27 cellular contexts compared by ENCODE assay signal in genomic region chr5:69252437-69252836, GRCh38.
"Had no signal": no experiment of that assay in that cellular context is flagged by ENCODE, and none has a peak within 500 bp of the region (broad histone marks: within the 10 kb centered on the region; RNA-seq: fewer than 3 reads in every experiment).

No MANE protein-coding gene starts in this region.

- H3K27ac Mint-ChIP-seq: activated naive CD8-positive, alpha-beta T cell; T-helper 1 cell treated with Interleukin-12 subunit alpha and Interleukin-12 subunit beta and Interleukin-4 antibody, amounts not matched to agents 30 μg/mL and 1 μg/mL, for 36 hours had no signal

- H3K4me3 Mint-ChIP-seq: activated naive CD8-positive, alpha-beta T cell; activated T-cell treated with anti-CD3 and anti-CD28 coated beads, Interleukin-2, amount 50 U/mL, for 4 hours; T-helper 1 cell treated with Interleukin-12 subunit alpha and Interleukin-12 subunit beta and Interleukin-4 antibody, amounts not matched to agents 30 μg/mL and 1 μg/mL, for 36 hours had no signal

- H3K27ac ChIP-seq: brain microvascular endothelial cell, cardiac muscle cell, colonic mucosa, Peyer's patch, RWPE1, SJCRH30 had no signal

- ATAC-seq: activated CD4-positive, CD25-positive, alpha-beta regulatory T cell treated with anti-CD3 and anti-CD28 coated beads, Interleukin-2, amount 50 U/mL, for 24 hours; activated T-cell treated with anti-CD3 and anti-CD28 coated beads, Interleukin-2, amount 50 U/mL, for 4 hours had no signal

- H3K27me3 ChIP-seq: brain microvascular endothelial cell, cardiac muscle cell, colonic mucosa, Peyer's patch, SJCRH30 had no signal

- DNase-seq: activated CD4-positive, alpha-beta T cell treated with anti-CD3 and anti-CD28 coated beads for 48 hours; activated CD4-positive, alpha-beta T cell treated with anti-CD3 and anti-CD28 coated beads, Interleukin-2, amount 50 U/mL, for 48 hours; activated CD8-positive, alpha-beta memory T cell treated with anti-CD3 and anti-CD28 coated beads for 24 hours; activated effector memory CD4-positive, alpha-beta T cell treated with anti-CD3 and anti-CD28 coated beads, Interleukin-2, amount 50 U/mL, for 16 hours; activated naive CD4-positive, alpha-beta T cell treated with Interleukin-2 at 50 U/mL for 16 hours; activated T-cell treated with anti-CD3 and anti-CD28 coated beads, Interleukin-2, amount 50 U/mL, for 4 hours; amygdala; brain microvascular endothelial cell; colonic mucosa; NCI-H1092; NCI-H1436; NCI-H1694 treated with DMSO at 0.1 percent for 48 hours; NCI-H2029 treated with DMSO at 0.1 percent for 48 hours; NCI-H345; NCI-H510A treated with DMSO at 0.1 percent for 48 hours; NCI-H69; NK-92 treated with Interleukin-12 subunit alpha and Interleukin-12 subunit beta, amount 100 ng/mL, for 24 hours; OCI-M1; Peyer's patch; Right ventricle myocardium superior; SJCRH30 had no signal

- H3K9me3 ChIP-seq: colonic mucosa, Peyer's patch had no signal

- FAIRE-seq: astrocyte had no signal

- H3K27me3 Mint-ChIP-seq: activated naive CD8-positive, alpha-beta T cell had no signal

- H3K4me1 ChIP-seq: colonic mucosa, Peyer's patch had no signal

- H3K36me3 ChIP-seq: cardiac muscle cell had no signal

- H3K4me3 ChIP-seq: cardiac muscle cell, colonic mucosa, Peyer's patch, SJCRH30 had no signal
